Comparison of ENCODE assay signal across 1 cellular context in the genomic region with DNA sequence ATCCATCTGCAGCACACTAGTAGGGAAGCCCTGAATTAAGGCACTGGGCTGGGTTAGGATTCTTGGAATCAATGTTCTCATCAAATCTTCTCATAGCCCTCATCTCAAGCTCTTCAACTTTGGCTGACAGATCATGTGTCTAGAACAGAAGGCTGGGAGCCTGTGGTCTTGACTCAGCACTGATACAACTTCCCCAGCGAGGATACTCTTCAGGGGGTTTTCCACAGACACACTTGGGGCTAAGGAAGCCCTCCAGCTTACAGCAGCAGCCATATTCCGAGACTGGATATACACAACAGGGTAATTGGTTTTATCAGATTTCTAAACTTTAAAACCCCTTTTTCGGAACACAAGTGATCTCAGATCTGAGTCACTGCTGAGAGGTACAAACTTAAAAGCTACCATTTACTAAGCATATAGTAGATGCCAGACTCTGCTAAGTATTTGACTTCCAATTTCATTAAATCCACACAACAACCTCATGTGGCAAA.
TF ChIP-seq lines count a peak whose summit lies in the region.

No MANE protein-coding gene starts in this region.

TF ChIP-seq in IMR-90, 13 proteins besides CTCF, POLR2A, EP300 and RAD21:
- no peak for TF ChIP-seq MAFK (IDR thresholded peaks at IDR 0.05; ENCODE audit: low read depth, low read length)
- TF ChIP-seq NFE2L2 (IDR thresholded peaks at IDR 0.05; ENCODE audit: low read depth, low read length) = peak; percentile 23; the same call in 1 of the 2 replicates
- TF ChIP-seq RFX5 (IDR thresholded peaks at IDR 0.05; ENCODE audit: low read depth, low read length) = no peak
- no peak for TF ChIP-seq CEBPB (IDR thresholded peaks at IDR 0.05; ENCODE audit: low read depth, low read length)
- no peak for TF ChIP-seq ELK1 (IDR thresholded peaks at IDR 0.05; ENCODE audit: borderline replicate concordance, low read depth, low read length)
- TF ChIP-seq CHD1 (IDR thresholded peaks at IDR 0.05; ENCODE audit: low read depth, low read length) = no peak
- TF ChIP-seq RCOR1 (IDR thresholded peaks at IDR 0.05; ENCODE audit: insufficient replicate concordance, low read length) = no peak
- no peak for TF ChIP-seq MAZ (IDR thresholded peaks at IDR 0.05; ENCODE audit: borderline replicate concordance, low read depth, low read length)
- TF ChIP-seq, protein P1, sequence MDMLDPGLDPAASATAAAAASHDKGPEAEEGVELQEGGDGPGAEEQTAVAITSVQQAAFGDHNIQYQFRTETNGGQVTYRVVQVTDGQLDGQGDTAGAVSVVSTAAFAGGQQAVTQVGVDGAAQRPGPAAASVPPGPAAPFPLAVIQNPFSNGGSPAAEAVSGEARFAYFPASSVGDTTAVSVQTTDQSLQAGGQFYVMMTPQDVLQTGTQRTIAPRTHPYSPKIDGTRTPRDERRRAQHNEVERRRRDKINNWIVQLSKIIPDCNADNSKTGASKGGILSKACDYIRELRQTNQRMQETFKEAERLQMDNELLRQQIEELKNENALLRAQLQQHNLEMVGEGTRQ (IDR thresholded peaks at IDR 0.05; ENCODE audit: low read depth, low read length) = 0 out of 2 replicates have a peak, but pooled peaks have one; percentile 10
- TF ChIP-seq MXI1 (IDR thresholded peaks at IDR 0.05; ENCODE audit: borderline replicate concordance, low read depth, low read length) = 0 out of 2 replicates have a peak, but pooled peaks have one; percentile 14
- TF ChIP-seq BHLHE40 (IDR thresholded peaks at IDR 0.05; ENCODE audit: low read depth, low read length) = no peak
- no peak for TF ChIP-seq SMC3 (IDR thresholded peaks at IDR 0.05; ENCODE audit: low read depth, low read length)
- 0 out of 2 replicates have a peak, but pooled peaks have one; percentile 9 for TF ChIP-seq FOS (IDR thresholded peaks at IDR 0.05; ENCODE audit: low read depth, low read length)
